In the genomic region with DNA sequence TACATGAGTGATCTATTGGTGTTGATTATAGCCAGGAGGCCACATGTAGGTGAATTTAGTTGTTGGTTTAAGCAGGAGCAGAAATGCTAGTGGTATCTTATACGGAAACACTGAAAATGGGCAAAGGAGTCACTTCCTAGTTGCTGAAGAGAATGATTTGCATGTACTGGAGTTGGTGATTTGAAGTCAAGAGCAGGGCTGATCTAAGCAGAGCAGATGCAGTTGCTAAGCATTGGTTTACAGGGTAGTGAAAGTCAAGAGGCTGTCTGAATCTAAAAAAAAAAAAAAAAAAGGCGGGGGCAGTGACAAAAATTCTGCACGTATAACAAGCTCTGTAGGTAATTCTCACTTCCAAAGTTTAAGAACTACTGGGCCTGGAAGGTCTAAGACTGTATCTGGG, we compare ENCODE assay signal across 12 cellular contexts. TPM values are rescaled to one million over a fixed set of nuclear protein-coding genes. Genes with fewer than 3 reads are reported as not detected.
DNase-seq lines count a peak whose midpoint lies in the region; ATAC-seq and TF ChIP-seq lines count a peak whose summit lies in the region.
"Had no signal": no experiment of that assay in that cellular context is flagged by ENCODE, and none has a peak within 500 bp of the region (broad histone marks: within the 10 kb centered on the region; RNA-seq: fewer than 3 reads in every experiment).

No MANE protein-coding gene starts in this region.

- 75 to 82% methylated on average over 3 of the region's 3 CpGs for WGBS in body of pancreas, 2 donors

- in situ Hi-C loops in GM13976 (cut with MboI; ENCODE audit: low sequenced_read_pairs, unreplicated experiment): no loop called here

- H3K9me3 ChIP-seq in body of pancreas: no peaks in the 10 kb centered on the region
- H3K9me3 ChIP-seq: heart right ventricle had no signal

- no peak overlapping the region for H3K27ac ChIP-seq in body of pancreas
- H3K27ac ChIP-seq: BLaER1, heart right ventricle had no signal

- H3K4me3 ChIP-seq in body of pancreas: no peak overlapping the region
- H3K4me3 ChIP-seq: BLaER1, heart right ventricle had no signal

- peaks cover under 1% of the 10 kb centered on the region for H3K4me1 ChIP-seq in body of pancreas
- H3K4me1 ChIP-seq: BLaER1 had no signal

- H3K36me3 ChIP-seq in body of pancreas (replicated peaks in 1 of 2; ENCODE audit: insufficient read depth in 1 of 2, low read depth in 2 of 2): no peaks in the 10 kb centered on the region
- H3K36me3 ChIP-seq: BLaER1, heart right ventricle had no signal

- TF ChIP-seq CTCF in GM13976 (IDR thresholded peaks at IDR 0.05; ENCODE audit: borderline replicate concordance, control extremely low read depth, extremely low read depth, insufficient read depth, missing control alignments) (no peak), body of pancreas (IDR thresholded peaks at IDR 0.05) (no peak)

- no peak for TF ChIP-seq POLR2A in body of pancreas (IDR thresholded peaks at IDR 0.05)

- intact Hi-C loops in body of pancreas (cut with DNase I): no loop called here

- ATAC-seq in GM19397 (IDR thresholded peaks at IDR 0.05; ENCODE audit: unreplicated experiment) (peak; percentile 54), HG02884 (IDR thresholded peaks at IDR 0.05; ENCODE audit: unreplicated experiment) (peak; percentile 73), HG03575 (IDR thresholded peaks at IDR 0.05; ENCODE audit: extremely low read depth, insufficient number of reproducible peaks, low FRiP score, unreplicated experiment) (peak; percentile 90), left lobe of liver (no peak), body of pancreas (no peak)
- ATAC-seq: heart right ventricle, sciatic nerve had no signal

- DNase-seq in GM13976 (ENCODE audit: low spot score) (peak; percentile 55), left lobe of liver (ENCODE audit: low spot score) (no peak), SKM-1 treated with dmso at 0.1 percent for 144 hours (lab: John Stamatoyannopoulos, UW; ENCODE audit: unreplicated experiment) (no peak), body of pancreas (no peak), UCSD-AML1 (lab: John Stamatoyannopoulos, UW; ENCODE audit: unreplicated experiment) (no peak)
- DNase-seq: activated CD4-positive, alpha-beta T cell treated with anti-CD3 and anti-CD28 coated beads for 1 hour; heart right ventricle had no signal

- H3K27me3 ChIP-seq in body of pancreas: no peaks in the 10 kb centered on the region

RNA-seq across cellular contexts. Expression of gene PHF6, which starts 3.5 kb away (rescaled TPM):
- total RNA-seq in left lobe of liver: 4.8 TPM
- total RNA-seq in body of pancreas: 10 to 100 TPM in 1 of 2 donors, 1 to 10 TPM in 1; 8.0 to 10.5 TPM

Comparison
In these comparisons a context has a peak if more than half of its experiments do, and no peak if none do; other contexts are left out.
1. ATAC-seq: peak in GM19397 (single experiment), HG02884 (single experiment) and HG03575 (single experiment); none in left lobe of liver (single experiment) and body of pancreas (single experiment).